15 cellular contexts compared by ENCODE assay signal in genomic region chr2:229033816-229034215, GRCh38.
DNase-seq lines count a peak whose midpoint lies in the region; ATAC-seq and TF ChIP-seq lines count a peak whose summit lies in the region.
"Had no signal": no experiment of that assay in that cellular context is flagged by ENCODE, and none has a peak within 500 bp of the region (broad histone marks: within the 10 kb centered on the region; RNA-seq: fewer than 3 reads in every experiment).

No MANE protein-coding gene starts in this region.

- no peak overlapping the region for H3K27ac ChIP-seq in foreskin keratinocyte
- H3K27ac ChIP-seq: A549, BLaER1, HL-60 had no signal

- TF ChIP-seq CTCF in foreskin keratinocyte (conservative IDR thresholded peaks at IDR 0.05) = no peak

- ATAC-seq in foreskin keratinocyte = no peak
- ATAC-seq: A549, HCT116 had no signal

- H3K27me3 ChIP-seq in foreskin keratinocyte = no peaks in the 10 kb centered on the region
- H3K27me3 ChIP-seq: BLaER1 had no signal

- peak; percentile 15 for DNase-seq in LHCN-M2 (ENCODE audit: low read depth)
- peak; percentile 54 for DNase-seq in amniotic epithelial cell (ENCODE audit: low read depth)
- peak; percentile 25 to 54 for DNase-seq in foreskin keratinocyte
- DNase-seq in hippocampal formation (lab: John Stamatoyannopoulos, UW) = no peak
- DNase-seq in T-helper 2 cell = no peak
- DNase-seq in NCI-H1694 (lab: John Stamatoyannopoulos, UW) = no peak
- DNase-seq: AML-193; Caco-2; CD8-positive, alpha-beta memory T cell; DND-41; GF-D8 had no signal

- no peaks in the 10 kb centered on the region for H3K4me1 ChIP-seq in foreskin keratinocyte
- H3K4me1 ChIP-seq: A549, BLaER1, Caco-2 had no signal

Comparison
In these comparisons a context has a peak if more than half of its experiments do, and no peak if none do; other contexts are left out.
1. DNase-seq: peak in LHCN-M2 (single experiment), amniotic epithelial cell (single experiment) and foreskin keratinocyte (2 of 2); none in hippocampal formation (0 of 2), T-helper 2 cell (0 of 5) and NCI-H1694 (single experiment).